11 cellular contexts compared by ENCODE assay signal in genomic region chr22:46079093-46079860, GRCh38.
DNase-seq lines count a peak whose midpoint lies in the region; ATAC-seq and TF ChIP-seq lines count a peak whose summit lies in the region.
"Had no signal": no experiment of that assay in that cellular context is flagged by ENCODE, and none has a peak within 500 bp of the region (broad histone marks: within the 10 kb centered on the region; RNA-seq: fewer than 3 reads in every experiment).

No MANE protein-coding gene starts in this region.

- intact Hi-C loops in lower leg skin (cut with DNase I; ENCODE audit: low total_unique reads) = no loop called here
- intact Hi-C loops in thyroid gland (cut with DNase I) = no loop called here

- peak overlapping the region; percentile 95 to 97 (median 97) for H3K27ac ChIP-seq in thyroid gland

- DNase-seq in MG63 (peak; percentile 67), chondrocyte (ENCODE audit: low spot score) (peak; percentile 72), lower leg skin (ENCODE audit: low spot score in 2 of 2) (peak in 1 of 2 donors; percentile 86), thyroid gland (peak in 1 of 2 donors; percentile 2), 8988T (no peak), kidney tubule cell (ENCODE audit: low spot score) (no peak), superior temporal gyrus (ENCODE audit: extremely low spot score) (no peak)
- DNase-seq: GF-D8; stimulated activated CD4-positive, alpha-beta T cell treated with anti-CD3 and anti-CD28 coated beads, Interleukin-4, amount 100 ng/mL, for 24 hours had no signal

- H3K4me1 ChIP-seq in thyroid gland = peaks cover 32 to 65% of the 10 kb centered on the region in 2 donors

- no peak for ATAC-seq in GM21786 (IDR thresholded peaks at IDR 0.05; ENCODE audit: unreplicated experiment)

- TF ChIP-seq POLR2A in lower leg skin (IDR thresholded peaks at IDR 0.05) = no peak
- no peak for TF ChIP-seq POLR2A in thyroid gland (IDR thresholded peaks at IDR 0.05)

- H3K4me1 Mint-ChIP-seq in chondrocyte (ENCODE audit: low read depth) = peaks cover 65% of the 10 kb centered on the region

- 21 to 22% methylated on average over 17 to 18 of the region's 21 CpGs for WGBS in lower leg skin, 2 donors
- 59 to 70% methylated on average over 8 to 16 of the region's 21 CpGs for WGBS in thyroid gland, 2 donors

- H3K9me3 ChIP-seq in MG63 = no peaks in the 10 kb centered on the region
- no peaks in the 10 kb centered on the region for H3K9me3 ChIP-seq in thyroid gland

- H3K4me3 Mint-ChIP-seq in chondrocyte (ENCODE audit: unreplicated experiment) = no peak overlapping the region
- H3K4me3 Mint-ChIP-seq: memory B cell had no signal

- TF ChIP-seq CTCF in chondrocyte (IDR thresholded peaks at IDR 0.05) = no peak
- no peak for TF ChIP-seq CTCF in lower leg skin (IDR thresholded peaks at IDR 0.05)
- TF ChIP-seq CTCF in thyroid gland (IDR thresholded peaks at IDR 0.05) = no peak

- H3K9me3 Mint-ChIP-seq in chondrocyte (ENCODE audit: low read depth) = no peaks in the 10 kb centered on the region
- H3K9me3 Mint-ChIP-seq: memory B cell had no signal

- peak overlapping the region; percentile 54 for H3K27ac Mint-ChIP-seq in chondrocyte (ENCODE audit: unreplicated experiment)
- H3K27ac Mint-ChIP-seq: memory B cell had no signal

- peaks cover 95% of the 10 kb centered on the region for H3K36me3 ChIP-seq in MG63
- H3K36me3 ChIP-seq in thyroid gland = no peaks in the 10 kb centered on the region

- no peaks in the 10 kb centered on the region for H3K27me3 ChIP-seq in MG63
- H3K27me3 ChIP-seq in thyroid gland = no peaks in the 10 kb centered on the region

- peaks cover 8% of the 10 kb centered on the region for H3K36me3 Mint-ChIP-seq in chondrocyte (ENCODE audit: low read depth)

- H3K27me3 Mint-ChIP-seq in chondrocyte (ENCODE audit: low read depth) = no peaks in the 10 kb centered on the region
- H3K27me3 Mint-ChIP-seq: memory B cell had no signal

- H3K4me3 ChIP-seq in MG63 (peak overlapping the region; percentile 78), lower leg skin (ENCODE audit: low read depth, poor library complexity, severe bottlenecking) (peak overlapping the region; percentile 20), thyroid gland (replicated peaks in 1 of 3) (peak overlapping the region in 1 of 3 donors; percentile 20)

Comparison
In these comparisons a context has a peak if more than half of its experiments do, and no peak if none do; other contexts are left out.
1. DNase-seq: peak in MG63 (single experiment) and chondrocyte (single experiment); none in 8988T (single experiment), kidney tubule cell (single experiment) and superior temporal gyrus (single experiment).